In genomic region chr19:7923295-7924191, GRCh38 we compare ENCODE assay signal across 14 cellular contexts. TPM values are rescaled to one million over a fixed set of nuclear protein-coding genes. Genes with fewer than 3 reads are reported as not detected.
DNase-seq lines count a peak whose midpoint lies in the region; ATAC-seq, FAIRE-seq and TF ChIP-seq lines count a peak whose summit lies in the region.
"Had no signal": no experiment of that assay in that cellular context is flagged by ENCODE, and none has a peak within 500 bp of the region (broad histone marks: within the 10 kb centered on the region; RNA-seq: fewer than 3 reads in every experiment).

No MANE protein-coding gene starts in this region.

- no peak overlapping the region for H3K23ac ChIP-seq in H1 (ENCODE audit: insufficient read length)

- FAIRE-seq in H1 (lab: Jason Lieb, UNC), result no peak
- FAIRE-seq: colon, GM18507, pancreas had no signal

- no peak overlapping the region for H2AK5ac ChIP-seq in H1 (ENCODE audit: low read depth, low read length)

- WGBS in H1 (ENCODE audit: extremely low coverage in 1 of 2, insufficient coverage in 1 of 2, insufficient read length in 1 of 2, insufficient replicate concordance in 2 of 2, low coverage in 1 of 2, low lambda C conversion rate in 2 of 2, missing lambda C conversion rate in 1 of 2), 2 experiments, result 87% methylated on average over 27 of the region's 31 CpGs; no CpG with 5 or more reads in 1 of the 2 experiments

- H2BK15ac ChIP-seq in H1 (ENCODE audit: low read length), result no peak overlapping the region

- POLR2A ChIA-PET in H1 (lab: Charles Lee; ENCODE audit: partially characterized antibody), result interaction anchor here (0.7 to 10.6 kb wide), 7 partner anchors 15 to 384 kb away, joined by 3 to 106 read pairs (median 4); partner anchors contain the start of gene TIMM44
- POLR2A ChIA-PET in PC-3 (lab: Charles Lee; ENCODE audit: unreplicated experiment), result interaction anchor here (0.6 kb wide), 1 partner anchor 481 kb away, joined by 34 read pairs; no protein-coding TSS in a partner anchor

- no peak overlapping the region for H2BK5ac ChIP-seq in H1 (ENCODE audit: low read depth, low read length)

- no peak for TF ChIP-seq EP300 in H1 (IDR thresholded peaks at IDR 0.05; ENCODE audit: borderline replicate concordance in 1 of 2, low read depth in 2 of 2, low read length in 2 of 2)

- no peak overlapping the region for H2BK120ac ChIP-seq in H1 (replicated peaks; ENCODE audit: low read depth, low read length)

- no peak overlapping the region for H3K56ac ChIP-seq in H1 (replicated peaks; ENCODE audit: insufficient read length, low read depth, low read length)

- H3K4me1 ChIP-seq in H1 (replicated peaks in 1 of 4; ENCODE audit: control insufficient read depth in 3 of 4, insufficient read depth in 4 of 4, low read length in 3 of 4), result peaks cover 0 to 19% (median 7%) of the 10 kb centered on the region in 4 experiments; a peak in 5 of 7 replicates
- H3K4me1 ChIP-seq in PC-3 (ENCODE audit: insufficient read depth, low read length), result peaks cover 36% of the 10 kb centered on the region
- H3K4me1 ChIP-seq: foreskin keratinocyte had no signal

- H4K5ac ChIP-seq in H1 (ENCODE audit: insufficient read length, low read depth, low read length), result no peak overlapping the region

- no peaks in the 10 kb centered on the region for H3K9me2 ChIP-seq in PC-3 (replicated peaks; ENCODE audit: low read length)

- CTCF ChIA-PET in H1 (lab: Charles Lee; ENCODE audit: partially characterized antibody), result interaction anchor here (0.7 to 9.0 kb wide), 9 partner anchors 12 to 71 kb away, joined by 3 to 112 read pairs (median 3); no protein-coding TSS in a partner anchor
- CTCF ChIA-PET in PC-3 (lab: Charles Lee), result interaction anchor here (0.6 kb wide), 2 partner anchors 145 to 196 kb away, joined by 3 to 8 read pairs; no protein-coding TSS in a partner anchor

- H3K4me2 ChIP-seq in H1 (ENCODE audit: insufficient read depth in 1 of 2, low read depth in 2 of 2, low read length in 2 of 2), result no peak overlapping the region
- no peak overlapping the region for H3K4me2 ChIP-seq in PC-3 (ENCODE audit: low read length)

- no peak overlapping the region for H3K4me3 ChIP-seq in H1 (ENCODE audit: extremely low read depth in 1 of 4, insufficient read depth in 2 of 4, low read depth in 3 of 4, low read length in 4 of 4)
- H3K4me3 ChIP-seq in PC-3 (ENCODE audit: low read length), result no peak overlapping the region
- H3K4me3 ChIP-seq: pancreas, thyroid gland had no signal

- no peak for TF ChIP-seq POLR2A in H1 (IDR thresholded peaks at IDR 0.05; ENCODE audit: control extremely low read depth in 1 of 2, low read depth in 2 of 2, low read length in 2 of 2)

- H3F3A ChIP-seq in PC-3 (ENCODE audit: low read length, unreplicated experiment), result no peaks in the 10 kb centered on the region

- no peak for ATAC-seq in PC-3
- ATAC-seq: foreskin keratinocyte, pancreas had no signal

- intact Hi-C loops in PC-3 (cut with micrococcal nuclease), result no loop called here

- no peak for TF ChIP-seq RAD21 in H1 (IDR thresholded peaks at IDR 0.05 in 1 of 2, conservative IDR thresholded peaks at IDR 0.05 in 1 of 2; ENCODE audit: low read depth in 2 of 2, low read length in 2 of 2)

- H3K27ac ChIP-seq in H1 (ENCODE audit: low read depth, low read length) (no peak overlapping the region), PC-3 (ENCODE audit: low read length) (no peak overlapping the region)
- H3K27ac ChIP-seq: foreskin keratinocyte, pancreas, thyroid gland had no signal

- H2BK20ac ChIP-seq in H1 (ENCODE audit: low read length), result no peak overlapping the region

- H3K79me2 ChIP-seq in H1 (ENCODE audit: control insufficient read depth in 1 of 2, insufficient read depth in 2 of 2, low read length in 2 of 2) (no peaks in the 10 kb centered on the region), PC-3 (ENCODE audit: low read length) (peaks cover 6% of the 10 kb centered on the region; the same call in 1 of the 2 replicates)

- no peak overlapping the region for H3K18ac ChIP-seq in H1 (ENCODE audit: extremely low read depth, low read length)

- H3K23me2 ChIP-seq in H1 (ENCODE audit: low read depth, low read length), result peaks cover 13% of the 10 kb centered on the region

- H4K8ac ChIP-seq in H1 (ENCODE audit: extremely low read depth, insufficient read depth, low read length), result no peak overlapping the region; the same call in 1 of the 2 replicates

- no peak overlapping the region for H3K9ac ChIP-seq in H1 (replicated peaks in 1 of 4; ENCODE audit: extremely low read depth in 1 of 4, low read depth in 3 of 4, low read length in 3 of 4)
- no peak overlapping the region for H3K9ac ChIP-seq in PC-3 (ENCODE audit: low read length)

- DNase-seq in MV-4-11 (lab: John Stamatoyannopoulos, UW) (peak; percentile 27), H1 (ENCODE audit: low read depth in 1 of 2, low spot score in 2 of 2) (no peak), putamen (ENCODE audit: low spot score) (peak; percentile 74), PC-3 (no peak), GM03348 (ENCODE audit: low spot score) (no peak)
- DNase-seq in activated effector memory CD4-positive, alpha-beta T cell treated with Interleukin-2 at 50 U/mL for 16 hours, result no peak
- DNase-seq: DMS153, foreskin keratinocyte, kidney glomerular epithelial cell, NCI-H446 treated with DMSO at 0.1 percent for 48 hours, thyroid gland had no signal

- H3K36me3 ChIP-seq in H1 (ENCODE audit: control insufficient read depth in 2 of 4, insufficient read depth in 4 of 4, low read length in 3 of 4), result peaks cover 0 to 3% (median 0%) of the 10 kb centered on the region in 4 experiments; a peak in 2 of 8 replicates
- H3K36me3 ChIP-seq in PC-3 (ENCODE audit: low read depth, low read length), result no peaks in the 10 kb centered on the region; the same call in 1 of the 2 replicates

- no peak overlapping the region for H3K14ac ChIP-seq in H1 (ENCODE audit: insufficient read length)

- TF ChIP-seq CTCF in H1 (IDR thresholded peaks at IDR 0.05; ENCODE audit: control extremely low read depth in 1 of 3, insufficient read depth in 1 of 3, low read depth in 1 of 3, low read length in 3 of 3) (no peak), PC-3 (conservative IDR thresholded peaks at IDR 0.05; ENCODE audit: low read depth, low read length) (no peak)

- no peaks in the 10 kb centered on the region for H3K79me1 ChIP-seq in H1 (ENCODE audit: low read depth, low read length)

- H4K91ac ChIP-seq in H1 (replicated peaks; ENCODE audit: insufficient read length, low read length), result no peak overlapping the region

- H2AFZ ChIP-seq in H1 (ENCODE audit: low read length) (no peak overlapping the region), PC-3 (ENCODE audit: low read length) (no peak overlapping the region)

- peaks cover 10 to 20% of the 10 kb centered on the region in 2 experiments for H4K20me1 ChIP-seq in H1 (replicated peaks in 1 of 2; ENCODE audit: control insufficient read depth in 1 of 2, insufficient read depth in 2 of 2, low read length in 2 of 2)
- 0 out of 2 replicates have a peak, but pooled peaks cover 9% of the 10 kb centered on the region for H4K20me1 ChIP-seq in PC-3 (ENCODE audit: low read length)

- H3K27me3 ChIP-seq in H1 (replicated peaks in 1 of 4; ENCODE audit: control insufficient read depth in 3 of 4, extremely low read depth in 1 of 4, insufficient read depth in 3 of 4, low read length in 3 of 4) (peaks cover 0 to 4% (median 4%) of the 10 kb centered on the region in 4 experiments; a peak in 5 of 7 replicates), PC-3 (ENCODE audit: low read length) (no peaks in the 10 kb centered on the region)
- H3K27me3 ChIP-seq: pancreas had no signal

- BruUV-seq in PC-3 (replicated peaks; lab: Mats Ljungman, UMichigan), result no TSS peak

- H3K9me3 ChIP-seq in H1 (ENCODE audit: insufficient read depth in 2 of 2, low read depth in 1 of 2, low read length in 1 of 2) (no peaks in the 10 kb centered on the region), PC-3 (ENCODE audit: low read length) (no peaks in the 10 kb centered on the region)
- H3K9me3 ChIP-seq: pancreas, thyroid gland had no signal

- H2BK12ac ChIP-seq in H1 (ENCODE audit: low read depth, low read length), result no peak overlapping the region

- no peak overlapping the region for H3K4ac ChIP-seq in H1 (replicated peaks; ENCODE audit: insufficient read length, low read depth, low read length)

RNA-seq across cellular contexts. Expression of gene CTXN1, which starts 2.4 kb away (rescaled TPM):
- 58.0 and 64.5 TPM in 2 replicates for total RNA-seq in H1 (2021; fragmentation: NEBNext Ultra II Directional; extraction: Animal tissue kit (Norgen Biotek cat#: 25700))
- polyA plus RNA-seq in H1 (2011; rRNA removed), result 16.4 and 39.1 TPM in 2 replicates
- 15.2 TPM for polyA plus RNA-seq in H1 (2011; cell fraction: cytosol; rRNA removed)
- polyA plus RNA-seq in H1 (2011; cell fraction: nucleus; rRNA removed), result 29.7 TPM
- polyA plus RNA-seq in H1 (2012, experiment 1 of 2), result 13.0 to 35.0 TPM (median 34.2 TPM) in 4 replicates
- polyA plus RNA-seq in H1 (2012, experiment 2 of 2), result 25.9 TPM
- 44.9 TPM for polyA plus RNA-seq in H1 (2013, experiment 1 of 2)
- 51.0 TPM for polyA plus RNA-seq in H1 (2013, experiment 2 of 2)
- polyA minus RNA-seq in H1 (2011; rRNA and poly(A)+ RNA removed), result 0.54 and 1.6 TPM in 2 replicates
- 38.1 TPM for polyA minus RNA-seq in H1 (2011; cell fraction: cytosol; rRNA and poly(A)+ RNA removed)
- 17.8 TPM for polyA minus RNA-seq in H1 (2011; cell fraction: nucleus; rRNA and poly(A)+ RNA removed)
- total RNA-seq in PC-3 (2014; rRNA removed), result 11.4 and 40.3 TPM in 2 replicates

RNA-seq across cellular contexts. Expression of gene SNAPC2, which starts 3.4 kb away (rescaled TPM):
- 20.3 and 22.9 TPM in 2 replicates for total RNA-seq in H1 (2021; fragmentation: NEBNext Ultra II Directional; extraction: Animal tissue kit (Norgen Biotek cat#: 25700))
- polyA plus RNA-seq in H1 (2011; rRNA removed), result 18.2 and 29.0 TPM in 2 replicates
- 16.9 TPM for polyA plus RNA-seq in H1 (2011; cell fraction: cytosol; rRNA removed)
- 29.6 TPM for polyA plus RNA-seq in H1 (2011; cell fraction: nucleus; rRNA removed)
- polyA plus RNA-seq in H1 (2012, experiment 1 of 2), result 20.8 to 23.5 TPM (median 21.4 TPM) in 4 replicates
- polyA plus RNA-seq in H1 (2012, experiment 2 of 2), result 25.4 TPM
- 27.7 TPM for polyA plus RNA-seq in H1 (2013, experiment 1 of 2)
- polyA plus RNA-seq in H1 (2013, experiment 2 of 2), result 29.0 TPM
- polyA minus RNA-seq in H1 (2011; rRNA and poly(A)+ RNA removed), result 5.7 and 6.0 TPM in 2 replicates
- polyA minus RNA-seq in H1 (2011; cell fraction: cytosol; rRNA and poly(A)+ RNA removed), result 13.8 TPM
- polyA minus RNA-seq in H1 (2011; cell fraction: nucleus; rRNA and poly(A)+ RNA removed), result 9.5 TPM
- 40.1 and 61.7 TPM in 2 replicates for total RNA-seq in PC-3 (2014; rRNA removed)

RNA-seq across cellular contexts. Expression of gene TGFBR3L, which starts 8.9 kb away (rescaled TPM):
- total RNA-seq in H1 (2021; fragmentation: NEBNext Ultra II Directional; extraction: Animal tissue kit (Norgen Biotek cat#: 25700)), result 3.7 and 4.3 TPM in 2 replicates
- 3.1 and 8.9 TPM in 2 replicates for polyA plus RNA-seq in H1 (2011; rRNA removed)
- 2.2 TPM for polyA plus RNA-seq in H1 (2011; cell fraction: cytosol; rRNA removed)
- polyA plus RNA-seq in H1 (2011; cell fraction: nucleus; rRNA removed), result 3.3 TPM
- polyA plus RNA-seq in H1 (2012, experiment 1 of 2), result 3.3 to 6.1 TPM (median 4.6 TPM) in 4 replicates
- 2.7 TPM for polyA plus RNA-seq in H1 (2012, experiment 2 of 2)
- 5.3 TPM for polyA plus RNA-seq in H1 (2013, experiment 1 of 2)
- polyA plus RNA-seq in H1 (2013, experiment 2 of 2), result 5.7 TPM
- polyA minus RNA-seq in H1 (2011; rRNA and poly(A)+ RNA removed), result not detected in 2 replicates
- polyA minus RNA-seq in H1 (2011; cell fraction: cytosol; rRNA and poly(A)+ RNA removed), result 3.7 TPM
- 2.4 TPM for polyA minus RNA-seq in H1 (2011; cell fraction: nucleus; rRNA and poly(A)+ RNA removed)
- 10.5 and 15.5 TPM in 2 replicates for total RNA-seq in PC-3 (2014; rRNA removed)
- total RNA-seq: thyroid gland had no signal

RNA-seq across cellular contexts. Expression of gene MAP2K7, which starts 19.9 kb away (rescaled TPM):
- total RNA-seq in H1 (2021; fragmentation: NEBNext Ultra II Directional; extraction: Animal tissue kit (Norgen Biotek cat#: 25700)), result 38.3 and 41.5 TPM in 2 replicates
- polyA plus RNA-seq in H1 (2011; rRNA removed), result 8.9 and 16.6 TPM in 2 replicates
- polyA plus RNA-seq in H1 (2011; cell fraction: cytosol; rRNA removed), result 16.5 TPM
- 35.7 TPM for polyA plus RNA-seq in H1 (2011; cell fraction: nucleus; rRNA removed)
- polyA plus RNA-seq in H1 (2012, experiment 1 of 2), result 20.9 to 28.0 TPM (median 25.4 TPM) in 4 replicates
- polyA plus RNA-seq in H1 (2012, experiment 2 of 2), result 25.2 TPM
- 28.9 TPM for polyA plus RNA-seq in H1 (2013, experiment 1 of 2)
- 27.2 TPM for polyA plus RNA-seq in H1 (2013, experiment 2 of 2)
- 9.2 and 11.4 TPM in 2 replicates for polyA minus RNA-seq in H1 (2011; rRNA and poly(A)+ RNA removed)
- 17.8 TPM for polyA minus RNA-seq in H1 (2011; cell fraction: cytosol; rRNA and poly(A)+ RNA removed)
- polyA minus RNA-seq in H1 (2011; cell fraction: nucleus; rRNA and poly(A)+ RNA removed), result 14.4 TPM
- 39.3 and 40.5 TPM in 2 replicates for total RNA-seq in PC-3 (2014; rRNA removed)

RNA-seq across cellular contexts. Expression of gene TIMM44, which starts 19.9 kb away (rescaled TPM):
- 123 and 131 TPM in 2 replicates for total RNA-seq in H1 (2021; fragmentation: NEBNext Ultra II Directional; extraction: Animal tissue kit (Norgen Biotek cat#: 25700))
- 150 and 182 TPM in 2 replicates for polyA plus RNA-seq in H1 (2011; rRNA removed)
- 146 TPM for polyA plus RNA-seq in H1 (2011; cell fraction: cytosol; rRNA removed)
- polyA plus RNA-seq in H1 (2011; cell fraction: nucleus; rRNA removed), result 233 TPM
- 104 to 111 TPM (median 110 TPM) in 4 replicates for polyA plus RNA-seq in H1 (2012, experiment 1 of 2)
- 96.8 TPM for polyA plus RNA-seq in H1 (2012, experiment 2 of 2)
- 82.6 TPM for polyA plus RNA-seq in H1 (2013, experiment 1 of 2)
- polyA plus RNA-seq in H1 (2013, experiment 2 of 2), result 83.2 TPM
- 39.9 and 48.1 TPM in 2 replicates for polyA minus RNA-seq in H1 (2011; rRNA and poly(A)+ RNA removed)
- 68.8 TPM for polyA minus RNA-seq in H1 (2011; cell fraction: cytosol; rRNA and poly(A)+ RNA removed)
- 56.9 TPM for polyA minus RNA-seq in H1 (2011; cell fraction: nucleus; rRNA and poly(A)+ RNA removed)
- total RNA-seq in PC-3 (2014; rRNA removed), result 191 and 262 TPM in 2 replicates

Comparison
In these comparisons a context has a peak if more than half of its experiments do, and no peak if none do; other contexts are left out.
1. DNase-seq: peak in MV-4-11 (single experiment) and putamen (single experiment); none in H1 (0 of 2), activated effector memory CD4-positive, alpha-beta T cell treated with Interleukin-2 at 50 U/mL for 16 hours (single experiment), PC-3 (single experiment) and GM03348 (single experiment).